ENCODE assay signal across 8 cellular contexts in genomic region chr17:60231234-60231633, GRCh38.
DNase-seq lines count a peak whose midpoint lies in the region; ATAC-seq and TF ChIP-seq lines count a peak whose summit lies in the region.

No MANE protein-coding gene starts in this region.

- H3K23ac ChIP-seq in mesendoderm (ENCODE audit: low read length), result no peak overlapping the region

- no peaks in the 10 kb centered on the region for H3K9me3 Mint-ChIP-seq in MCF 10A (ENCODE audit: unreplicated experiment)

- H3K79me2 ChIP-seq in mesendoderm (ENCODE audit: control insufficient read depth, insufficient read depth, low read length), result no peaks in the 10 kb centered on the region

- peak; percentile 47 for TF ChIP-seq CTCF in MCF 10A (IDR thresholded peaks at IDR 0.05; ENCODE audit: unreplicated experiment)

- H2BK5ac ChIP-seq in mesendoderm (ENCODE audit: low read length), result no peak overlapping the region

- no peak overlapping the region for H3K27ac ChIP-seq in mesendoderm (ENCODE audit: low read depth, low read length)

- no peak overlapping the region for H2AK5ac ChIP-seq in mesendoderm (ENCODE audit: low read length)

- H4K8ac ChIP-seq in mesendoderm (ENCODE audit: low read depth, low read length), result no peak overlapping the region

- BruUV-seq in MCF 10A (replicated peaks; lab: Mats Ljungman, UMichigan), result no TSS peak

- H3K27ac Mint-ChIP-seq in MCF 10A (ENCODE audit: low read depth, unreplicated experiment), result no peak overlapping the region

- peaks cover 32% of the 10 kb centered on the region for H3K36me3 Mint-ChIP-seq in MCF 10A (ENCODE audit: insufficient read depth, unreplicated experiment)

- H3K27me3 Mint-ChIP-seq in MCF 10A (ENCODE audit: insufficient read depth, unreplicated experiment), result no peaks in the 10 kb centered on the region

- H3K9ac ChIP-seq in mesendoderm (ENCODE audit: low read length), result no peak overlapping the region

- H4K5ac ChIP-seq in mesendoderm (ENCODE audit: low read length), result no peak overlapping the region

- POLR2A ChIA-PET in MCF 10A (lab: Yijun Ruan, JAX), result interaction anchor here (1.0 to 1.6 kb wide), 4 partner anchors 88 to 210 kb away, joined by 3 to 5 read pairs (median 5); partner anchors contain the start of gene USP32

- no peak overlapping the region for H3K4me2 ChIP-seq in mesendoderm (ENCODE audit: low read length)

- no peak overlapping the region for H3K4me3 ChIP-seq in mesendoderm (ENCODE audit: low read length)

- H3K4ac ChIP-seq in mesendoderm (ENCODE audit: low read depth, low read length), result no peak overlapping the region

- no peaks in the 10 kb centered on the region for H3K27me3 ChIP-seq in mesendoderm (ENCODE audit: insufficient read depth, low read length, poor library complexity)

- no peaks in the 10 kb centered on the region for H3K79me1 ChIP-seq in mesendoderm (ENCODE audit: low read length)

- ATAC-seq in HG03139 (IDR thresholded peaks at IDR 0.05; ENCODE audit: unreplicated experiment) (no peak), GM18861 (IDR thresholded peaks at IDR 0.05; ENCODE audit: unreplicated experiment) (no peak)

- H2BK120ac ChIP-seq in mesendoderm (ENCODE audit: low read depth, low read length), result no peak overlapping the region

- intact Hi-C loops in MCF 10A (cut with micrococcal nuclease), result loop anchor here (1.0 to 10.0 kb wide), 3 partner anchors 86 to 205 kb away; partner anchors contain the start of genes CA4 and USP32

- H3K56ac ChIP-seq in mesendoderm (ENCODE audit: low read length), result no peak overlapping the region

- H3K4me3 Mint-ChIP-seq in MCF 10A (ENCODE audit: unreplicated experiment), result no peak overlapping the region

- no peak overlapping the region for H3K18ac ChIP-seq in mesendoderm (ENCODE audit: low read length)

- WGBS in mesendoderm (ENCODE audit: extremely low coverage, insufficient coverage, low lambda C conversion rate), result no CpG with 5 or more reads among the region's 4 CpGs

- peaks cover 6% of the 10 kb centered on the region for H3K4me1 Mint-ChIP-seq in MCF 10A (ENCODE audit: insufficient read depth, unreplicated experiment)

- CTCF ChIA-PET in MCF 10A (lab: Yijun Ruan, JAX), result interaction anchor here (0.5 to 2.0 kb wide), 26 partner anchors 9 to 1608 kb away, joined by 3 to 14 read pairs (median 3); no protein-coding TSS in a partner anchor

- DNase-seq in NCI-H2107 treated with DMSO at 0.1 percent for 48 hours (lab: John Stamatoyannopoulos, UW; ENCODE audit: unreplicated experiment) (peak; percentile 26), NCI-H2107 (lab: John Stamatoyannopoulos, UW) (no peak), NCI-H1694 treated with DMSO at 0.1 percent for 48 hours (lab: John Stamatoyannopoulos, UW) (peak; percentile 59), MCF 10A (ENCODE audit: unreplicated experiment) (peak; percentile 43), mesendoderm (peak; percentile 14), cortex of kidney (lab: John Stamatoyannopoulos, UW) (no peak)

- no peak overlapping the region for H2BK15ac ChIP-seq in mesendoderm (replicated peaks; ENCODE audit: low read depth)

- H3K4me1 ChIP-seq in mesendoderm (ENCODE audit: control insufficient read depth, low read depth, low read length), result no peaks in the 10 kb centered on the region

- no peaks in the 10 kb centered on the region for H3K36me3 ChIP-seq in mesendoderm (ENCODE audit: control insufficient read depth, insufficient read depth, low read length)

Comparison
In these comparisons a context has a peak if more than half of its experiments do, and no peak if none do; other contexts are left out.
1. DNase-seq: peak in NCI-H2107 treated with DMSO at 0.1 percent for 48 hours (single experiment), NCI-H1694 treated with DMSO at 0.1 percent for 48 hours (single experiment), MCF 10A (single experiment) and mesendoderm (single experiment); none in NCI-H2107 (single experiment) and cortex of kidney (single experiment).